Comparison of ENCODE assay signal across 8 cellular contexts in the genomic region with DNA sequence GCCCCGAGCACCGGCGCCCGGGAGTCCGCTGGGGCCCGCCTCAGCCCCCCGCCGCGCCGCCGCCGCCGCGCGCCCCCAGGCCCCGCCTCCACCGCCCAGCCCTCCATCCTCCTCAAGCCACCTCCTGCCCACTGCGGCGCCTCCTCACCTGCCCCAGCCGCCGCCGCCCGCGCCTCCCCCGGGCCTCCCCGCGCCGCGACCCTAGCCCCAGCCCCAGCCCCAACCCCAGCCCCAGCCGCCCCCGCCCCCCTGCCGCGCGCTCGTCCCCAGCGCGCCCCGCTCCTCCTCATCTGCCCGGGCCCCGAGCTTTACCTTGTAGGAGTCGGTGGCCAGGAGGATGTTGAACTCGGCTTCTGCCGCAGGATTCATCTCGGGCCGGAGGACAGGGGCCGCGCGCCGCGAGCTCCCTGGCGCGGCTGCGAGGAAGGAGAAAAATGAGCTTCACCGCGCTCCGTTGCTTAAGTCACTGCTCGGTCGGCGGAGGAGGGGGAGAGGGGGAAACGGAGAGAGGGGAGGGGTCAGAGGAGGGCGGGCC. TPM values are rescaled to one million over a fixed set of nuclear protein-coding genes. Genes with fewer than 3 reads are reported as not detected.
DNase-seq lines count a peak whose midpoint lies in the region; ATAC-seq and TF ChIP-seq lines count a peak whose summit lies in the region.

A gene (minus strand): TSS at position 468 of the 535 bp plus-strand sequence. CDS start 99 bp downstream, at position 369.

- BruUV-seq in Caco-2 (replicated peaks; lab: Mats Ljungman, UMichigan) = no TSS peak

- intact Hi-C loops in Caco-2 (cut with micrococcal nuclease; ENCODE audit: unreplicated experiment) = loop anchor here (1.0 to 10.0 kb wide), 5 partner anchors 83 to 880 kb away; a partner anchor contains a TSS

- no peaks in the 10 kb centered on the region for H3K9me3 ChIP-seq in Caco-2
- H3K9me3 ChIP-seq in muscle layer of colon (ENCODE audit: low read length) = no peaks in the 10 kb centered on the region
- H3K9me3 ChIP-seq in thoracic aorta = no peaks in the 10 kb centered on the region

- H3K36me3 Mint-ChIP-seq in Caco-2 (ENCODE audit: insufficient read depth, unreplicated experiment) = peaks cover 23% of the 10 kb centered on the region
- no peaks in the 10 kb centered on the region for H3K36me3 Mint-ChIP-seq in WTC11

- TF ChIP-seq CTCF in Caco-2 (IDR thresholded peaks at IDR 0.05; ENCODE audit: insufficient read depth in 1 of 2, low read depth in 1 of 2, low read length in 1 of 2, severe bottlenecking in 1 of 2, unreplicated experiment in 1 of 2) (no peak), WTC11 (IDR thresholded peaks at IDR 0.05) (no peak), thoracic aorta (IDR thresholded peaks at IDR 0.05) (no peak)

- H3K4me1 Mint-ChIP-seq in Caco-2 (ENCODE audit: low read depth, unreplicated experiment) = peaks cover 13% of the 10 kb centered on the region
- H3K4me1 Mint-ChIP-seq in WTC11 = peaks cover 45% of the 10 kb centered on the region

- H3K4me1 ChIP-seq in Caco-2 = peaks cover 7% of the 10 kb centered on the region; the same call in 1 of the 2 replicates
- H3K4me1 ChIP-seq in muscle layer of colon (ENCODE audit: insufficient read depth, low read length) = peaks cover 11% of the 10 kb centered on the region
- H3K4me1 ChIP-seq in thoracic aorta (ENCODE audit: control insufficient read depth in 1 of 2, low read depth in 2 of 2) = peaks cover 25 to 26% of the 10 kb centered on the region in 2 donors

- DNase-seq in Caco-2 = peak; percentile 51 to 73
- no peak for DNase-seq in Jurkat, Clone E6-1 (ENCODE audit: low read depth, low spot score)
- DNase-seq in WTC11 (ENCODE audit: low spot score) = peak; percentile 69
- peak; percentile 79 for DNase-seq in thoracic aorta (ENCODE audit: low spot score)

- CTCF ChIA-PET in Caco-2 (lab: Charles Lee) (interaction anchor here (1.0 to 2.7 kb wide), 4 partner anchors 10 to 258 kb away, joined by 3 to 24 read pairs (median 6); no protein-coding TSS in a partner anchor), WTC11 (lab: Charles Lee) (interaction anchor here (1.0 to 1.9 kb wide), 5 partner anchors 10 to 375 kb away, joined by 3 to 20 read pairs (median 8); a partner anchor contains a TSS)

- in situ Hi-C loops in endometrial microvascular endothelial cells (cut with HindIII; ENCODE audit: inconsistent ontology term, low pct_unique_long_range_greater_than_20kb, low sequenced_read_pairs) = no loop called here

- H3K27ac Mint-ChIP-seq in Caco-2 (ENCODE audit: unreplicated experiment) (peak within 1 kb of the TSS; percentile 93), WTC11 (peak within 1 kb of the TSS; percentile 100)

- H3K27me3 Mint-ChIP-seq in Caco-2 (ENCODE audit: insufficient read depth, unreplicated experiment) = no peaks in the 10 kb centered on the region
- H3K27me3 Mint-ChIP-seq in WTC11 (ENCODE audit: low read depth) = no peaks in the 10 kb centered on the region; the same call in 1 of the 2 replicates

- H3K27me3 ChIP-seq in Caco-2 (replicated peaks; ENCODE audit: control insufficient read depth, insufficient read depth, low read length) = no peaks in the 10 kb centered on the region
- H3K27me3 ChIP-seq in muscle layer of colon (ENCODE audit: control insufficient read depth in 1 of 2, insufficient read depth in 2 of 2, low read length in 2 of 2) = no peaks in the 10 kb centered on the region
- H3K27me3 ChIP-seq in thoracic aorta (replicated peaks; ENCODE audit: insufficient read depth) = no peaks in the 10 kb centered on the region

- H3K4me3 Mint-ChIP-seq in Caco-2 (ENCODE audit: unreplicated experiment) (peak within 1 kb of the TSS; percentile 93), WTC11 (peak within 1 kb of the TSS; percentile 94)

- H3K4me3 ChIP-seq in Caco-2 (ENCODE audit: low read depth, low read length) = peak within 1 kb of the TSS; percentile 67
- H3K4me3 ChIP-seq in Jurkat, Clone E6-1 (ENCODE audit: low read length) = peak within 1 kb of the TSS; percentile 83
- peak within 1 kb of the TSS; percentile 68 to 94 for H3K4me3 ChIP-seq in muscle layer of colon (ENCODE audit: low read depth in 1 of 2, low read length in 2 of 2)
- peak within 1 kb of the TSS; percentile 75 for H3K4me3 ChIP-seq in thoracic aorta

- POLR2A ChIA-PET in Caco-2 (lab: Charles Lee) (interaction anchor here (0.6 to 2.1 kb wide), 19 partner anchors 13 to 1271 kb away, joined by 3 to 21 read pairs (median 4); a partner anchor contains a TSS), WTC11 (lab: Charles Lee) (interaction anchor here (0.5 to 1.3 kb wide), 14 partner anchors 15 to 960 kb away, joined by 3 to 8 read pairs (median 4); a partner anchor contains a TSS)

- peak within 1 kb of the TSS; percentile 93 for H3K9ac ChIP-seq in muscle layer of colon (ENCODE audit: low read length)

- H3K9me3 Mint-ChIP-seq in Caco-2 (ENCODE audit: unreplicated experiment) = no peaks in the 10 kb centered on the region
- H3K9me3 Mint-ChIP-seq in WTC11 = no peaks in the 10 kb centered on the region

- H3K27ac ChIP-seq in muscle layer of colon (ENCODE audit: low read depth, low read length) = peak within 1 kb of the TSS; percentile 99
- H3K27ac ChIP-seq in thoracic aorta = peak within 1 kb of the TSS; percentile 87 to 93

- H3K36me3 ChIP-seq in Caco-2 (ENCODE audit: control insufficient read depth, insufficient read depth, low read length) (no peaks in the 10 kb centered on the region), muscle layer of colon (ENCODE audit: insufficient read depth, low read length) (no peaks in the 10 kb centered on the region), thoracic aorta (no peaks in the 10 kb centered on the region)

- ATAC-seq in GM21367 (IDR thresholded peaks at IDR 0.05; ENCODE audit: unreplicated experiment) = peak; percentile 9
- ATAC-seq in WTC11 = peak; percentile 39
- no peak for ATAC-seq in thoracic aorta (ENCODE audit: insufficient number of reproducible peaks, low FRiP score, low read depth)
- ATAC-seq in HG03378 (IDR thresholded peaks at IDR 0.05; ENCODE audit: unreplicated experiment) = no peak

TF ChIP-seq in WTC11, 78 proteins besides CTCF, POLR2A, EP300 and RAD21:
- 0 out of 2 replicates have a peak, but pooled peaks have one; percentile 14 for TF ChIP-seq ZNF263 (CRISPR knock-in tag; IDR thresholded peaks at IDR 0.05; ENCODE audit: low read depth)
- TF ChIP-seq, protein P1, sequence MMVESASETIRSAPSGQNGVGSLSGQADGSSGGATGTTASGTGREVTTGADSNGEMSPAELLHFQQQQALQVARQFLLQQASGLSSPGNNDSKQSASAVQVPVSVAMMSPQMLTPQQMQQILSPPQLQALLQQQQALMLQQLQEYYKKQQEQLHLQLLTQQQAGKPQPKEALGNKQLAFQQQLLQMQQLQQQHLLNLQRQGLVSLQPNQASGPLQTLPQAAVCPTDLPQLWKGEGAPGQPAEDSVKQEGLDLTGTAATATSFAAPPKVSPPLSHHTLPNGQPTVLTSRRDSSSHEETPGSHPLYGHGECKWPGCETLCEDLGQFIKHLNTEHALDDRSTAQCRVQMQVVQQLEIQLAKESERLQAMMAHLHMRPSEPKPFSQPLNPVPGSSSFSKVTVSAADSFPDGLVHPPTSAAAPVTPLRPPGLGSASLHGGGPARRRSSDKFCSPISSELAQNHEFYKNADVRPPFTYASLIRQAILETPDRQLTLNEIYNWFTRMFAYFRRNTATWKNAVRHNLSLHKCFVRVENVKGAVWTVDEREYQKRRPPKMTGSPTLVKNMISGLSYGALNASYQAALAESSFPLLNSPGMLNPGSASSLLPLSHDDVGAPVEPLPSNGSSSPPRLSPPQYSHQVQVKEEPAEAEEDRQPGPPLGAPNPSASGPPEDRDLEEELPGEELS (CRISPR knock-in tag; IDR thresholded peaks at IDR 0.05) = no peak

RNA-seq across cellular contexts. Expression of the gene that starts here (rescaled TPM):
- total RNA-seq in Caco-2 (2022) (75.5 and 79.1 TPM in 2 replicates), WTC11 (2021) (88.0 to 99.1 TPM (median 91.7 TPM) in 3 replicates), endometrial microvascular endothelial cells (ENCODE audit: inconsistent ontology term) (305 TPM), thoracic aorta (1,000 to 10,000 TPM in 1 of 2 donors, 100 to 1,000 TPM in 1; 274 to 1,075 TPM)
- 68.8 TPM for polyA plus RNA-seq in Jurkat, Clone E6-1 (2012; ENCODE audit: insufficient read depth, insufficient read length)

Comparison
In these comparisons a context has a peak if more than half of its experiments do, and no peak if none do; other contexts are left out.
1. ATAC-seq: peak in GM21367 (single experiment) and WTC11 (single experiment); none in thoracic aorta (single experiment) and HG03378 (single experiment).
2. Peak in every context shown above with its lines, with median percentiles within 50 percentile points of each other: H3K4me3 ChIP-seq.